In genomic region chr18:37553633-37554398, GRCh38 we compare ENCODE assay signal across 11 cellular contexts. TPM values are rescaled to one million over a fixed set of nuclear protein-coding genes. Genes with fewer than 3 reads are reported as not detected.
DNase-seq lines count a peak whose midpoint lies in the region; ATAC-seq and TF ChIP-seq lines count a peak whose summit lies in the region.
"Had no signal": no experiment of that assay in that cellular context is flagged by ENCODE, and none has a peak within 500 bp of the region (broad histone marks: within the 10 kb centered on the region; RNA-seq: fewer than 3 reads in every experiment).

No MANE protein-coding gene starts in this region.

- no peak overlapping the region for H3K4me3 ChIP-seq in OCI-LY1 (ENCODE audit: low read depth, low read length, poor library complexity, severe bottlenecking)
- H3K4me3 ChIP-seq in hepatocyte = no peak overlapping the region

- no peaks in the 10 kb centered on the region for H3K27me3 ChIP-seq in OCI-LY1 (ENCODE audit: insufficient read depth, low read length)
- H3K27me3 ChIP-seq in hepatocyte = peaks cover 40% of the 10 kb centered on the region

- H2AFZ ChIP-seq in OCI-LY1 (ENCODE audit: low read length) (no peak overlapping the region), hepatocyte (no peak overlapping the region)

- no peaks in the 10 kb centered on the region for H3K36me3 ChIP-seq in OCI-LY1 (ENCODE audit: insufficient read depth, low read length)
- H3K36me3 ChIP-seq in hepatocyte (replicated peaks; ENCODE audit: insufficient read depth, low read depth) = no peaks in the 10 kb centered on the region

- H3K4me1 ChIP-seq in OCI-LY1 (ENCODE audit: insufficient read depth, low read length, severe bottlenecking) = no peaks in the 10 kb centered on the region
- H3K4me1 ChIP-seq in hepatocyte (ENCODE audit: insufficient read depth) = no peaks in the 10 kb centered on the region

- H4K20me1 ChIP-seq in OCI-LY1 (ENCODE audit: insufficient read depth, low read length) = no peaks in the 10 kb centered on the region
- H4K20me1 ChIP-seq in hepatocyte (ENCODE audit: insufficient read depth, poor library complexity, severe bottlenecking) = no peaks in the 10 kb centered on the region

- H3F3A ChIP-seq in OCI-LY1 (ENCODE audit: insufficient read depth, low read length) = no peaks in the 10 kb centered on the region

- no peak overlapping the region for H3K9ac ChIP-seq in OCI-LY1 (ENCODE audit: low read length)

- TF ChIP-seq CTCF in GM12873 (IDR thresholded peaks at IDR 0.05; ENCODE audit: insufficient read depth, low read depth, low read length, missing control alignments) (peak; percentile 32), OCI-LY1 (IDR thresholded peaks at IDR 0.05; ENCODE audit: low read length) (peak; percentile 46), hepatocyte (IDR thresholded peaks at IDR 0.05; ENCODE audit: poor library complexity) (peak; percentile 50)

- H3K9me3 ChIP-seq in OCI-LY1 (ENCODE audit: low read length) = no peaks in the 10 kb centered on the region
- no peaks in the 10 kb centered on the region for H3K9me3 ChIP-seq in hepatocyte (ENCODE audit: low read depth)

- H3K79me2 ChIP-seq in OCI-LY1 (ENCODE audit: insufficient read depth, low read length) (no peaks in the 10 kb centered on the region), hepatocyte (no peaks in the 10 kb centered on the region)

- ATAC-seq in sciatic nerve = peak; percentile 33
- ATAC-seq: HCT116, T-cell had no signal

- no peaks in the 10 kb centered on the region for H3K9me2 ChIP-seq in OCI-LY1 (ENCODE audit: low read depth, low read length)
- no peaks in the 10 kb centered on the region for H3K9me2 ChIP-seq in hepatocyte (replicated peaks; ENCODE audit: insufficient read depth)

- 38% methylated on average over 18 of the region's 18 CpGs for WGBS in hepatocyte (ENCODE audit: low lambda C conversion rate, missing lambda C conversion rate)

- DNase-seq in hepatocyte (ENCODE audit: low spot score) = peak; percentile 39
- no peak for DNase-seq in sciatic nerve (ENCODE audit: low spot score)
- no peak for DNase-seq in MV-4-11 (lab: John Stamatoyannopoulos, UW)
- no peak for DNase-seq in activated CD4-positive, alpha-beta T cell treated with anti-CD3 and anti-CD28 coated beads, Interleukin-2, amount 50 U/mL, for 48 hours
- no peak for DNase-seq in activated T-cell treated with anti-CD3 and anti-CD28 coated beads, Interleukin-2, amount 50 U/mL, for 48 hours
- DNase-seq: DND-41, NCI-H1092, T-cell had no signal

- H3K4me2 ChIP-seq in OCI-LY1 (ENCODE audit: low read length) (no peak overlapping the region), hepatocyte (no peak overlapping the region)

- no peak overlapping the region for H3K27ac ChIP-seq in OCI-LY1 (ENCODE audit: low read depth, low read length, poor library complexity, severe bottlenecking)
- H3K27ac ChIP-seq in hepatocyte = no peak overlapping the region

- intact Hi-C loops in sciatic nerve (cut with DNase I) = no loop called here

RNA-seq across cellular contexts. Expression of gene CELF4, which starts 11.8 kb away (rescaled TPM):
- 1.3 and 3.2 TPM in 2 replicates for total RNA-seq in hepatocyte
- polyA plus RNA-seq in hepatocyte = 2.4 and 2.9 TPM in 2 replicates
- 0.45 TPM for total RNA-seq in sciatic nerve
- total RNA-seq: T-cell had no signal
